ENCODE assay signal across 14 cellular contexts in genomic region chr15:101539930-101540329, GRCh38. TPM values are rescaled to one million over a fixed set of nuclear protein-coding genes. Genes with fewer than 3 reads are reported as not detected.
DNase-seq lines count a peak whose midpoint lies in the region; ATAC-seq and TF ChIP-seq lines count a peak whose summit lies in the region.
"Had no signal": no experiment of that assay in that cellular context is flagged by ENCODE, and none has a peak within 500 bp of the region (broad histone marks: within the 10 kb centered on the region; RNA-seq: fewer than 3 reads in every experiment).

No MANE protein-coding gene starts in this region.

- H2AFZ ChIP-seq in osteoblast (ENCODE audit: low read length): no peak overlapping the region

- DNase-seq in right atrium auricular region (ENCODE audit: low spot score) (peak; percentile 38), right cardiac atrium (no peak), ecto neural progenitor cell (ENCODE audit: low spot score) (peak; percentile 32), osteoblast (ENCODE audit: insufficient read length, low spot score, missing footprints) (peak; percentile 65), RKO (ENCODE audit: low spot score) (no peak), SK-N-DZ (ENCODE audit: low spot score) (no peak)
- DNase-seq: C1 segment of cervical spinal cord, Calu3, DMS153, DMS79 treated with DMSO at 0.1 percent for 48 hours, EL, GOT3 had no signal

- no peaks in the 10 kb centered on the region for H4K20me1 ChIP-seq in osteoblast (ENCODE audit: insufficient read depth, low read length)

- no peak overlapping the region for H3K4me2 ChIP-seq in osteoblast (ENCODE audit: insufficient read depth, low read length)

- no peak for ATAC-seq in right cardiac atrium
- ATAC-seq in HG02678 (IDR thresholded peaks at IDR 0.05; ENCODE audit: unreplicated experiment): no peak

- H3K9me3 ChIP-seq in right atrium auricular region (no peaks in the 10 kb centered on the region), right cardiac atrium (ENCODE audit: control insufficient read depth, low read length) (no peaks in the 10 kb centered on the region), osteoblast (ENCODE audit: low read depth, low read length) (no peaks in the 10 kb centered on the region)
- H3K9me3 ChIP-seq: HAP-1 had no signal

- H3K27me3 ChIP-seq in right atrium auricular region: no peaks in the 10 kb centered on the region
- no peaks in the 10 kb centered on the region for H3K27me3 ChIP-seq in right cardiac atrium (ENCODE audit: control insufficient read depth, insufficient read depth)
- peaks cover 10% of the 10 kb centered on the region for H3K27me3 ChIP-seq in osteoblast (ENCODE audit: insufficient read depth, low read length)

- no peaks in the 10 kb centered on the region for H3K4me1 ChIP-seq in right atrium auricular region
- H3K4me1 ChIP-seq in right cardiac atrium (ENCODE audit: control insufficient read depth, insufficient read depth, low read length): no peaks in the 10 kb centered on the region
- no peaks in the 10 kb centered on the region for H3K4me1 ChIP-seq in osteoblast (ENCODE audit: insufficient read depth, low read length)
- H3K4me1 ChIP-seq: HAP-1 had no signal

- WGBS in right cardiac atrium: 86% methylated on average over 7 of the region's 7 CpGs

- no peaks in the 10 kb centered on the region for H3K36me3 ChIP-seq in right atrium auricular region
- H3K36me3 ChIP-seq in osteoblast (ENCODE audit: insufficient read depth, low read length): no peaks in the 10 kb centered on the region
- H3K36me3 ChIP-seq: HAP-1 had no signal

- H3K4me3 ChIP-seq in right atrium auricular region (no peak overlapping the region), right cardiac atrium (ENCODE audit: low read length) (no peak overlapping the region), osteoblast (ENCODE audit: insufficient read depth, low read length) (no peak overlapping the region)
- H3K4me3 ChIP-seq: HAP-1 had no signal

- no peaks in the 10 kb centered on the region for H3K79me2 ChIP-seq in osteoblast (ENCODE audit: insufficient read depth, low read length)

- H3K27ac ChIP-seq in right atrium auricular region (no peak overlapping the region), right cardiac atrium (ENCODE audit: low read length) (no peak overlapping the region), osteoblast (ENCODE audit: low read depth, low read length) (no peak overlapping the region)

- intact Hi-C loops in right cardiac atrium (cut with DNase I): no loop called here

- TF ChIP-seq CTCF in right atrium auricular region (IDR thresholded peaks at IDR 0.05) (no peak), osteoblast (IDR thresholded peaks at IDR 0.05; ENCODE audit: extremely low read depth, low read depth, low read length) (no peak)

RNA-seq across cellular contexts. Expression of gene PCSK6, which starts 50.4 kb away (rescaled TPM):
- total RNA-seq in right atrium auricular region (10 to 100 TPM; 14.4 to 19.9 TPM), right cardiac atrium (10 to 100 TPM; 13.4 to 21.4 (median 17.1) TPM), osteoblast (0.29 and 0.72 TPM in 2 replicates)
- polyA plus RNA-seq in right cardiac atrium: 7.7 TPM
- polyA plus RNA-seq in SK-N-DZ (2014; cell fraction: cytosol; rRNA removed): not detected in 2 replicates
- polyA plus RNA-seq in SK-N-DZ (2014; cell fraction: nucleus; rRNA removed): not detected in 2 replicates

Comparison
In these comparisons a context has a peak if more than half of its experiments do, and no peak if none do; other contexts are left out.
1. DNase-seq: peak in right atrium auricular region (single experiment), ecto neural progenitor cell (single experiment) and osteoblast (single experiment); none in right cardiac atrium (0 of 3), RKO (single experiment) and SK-N-DZ (single experiment).